In the genomic region with DNA sequence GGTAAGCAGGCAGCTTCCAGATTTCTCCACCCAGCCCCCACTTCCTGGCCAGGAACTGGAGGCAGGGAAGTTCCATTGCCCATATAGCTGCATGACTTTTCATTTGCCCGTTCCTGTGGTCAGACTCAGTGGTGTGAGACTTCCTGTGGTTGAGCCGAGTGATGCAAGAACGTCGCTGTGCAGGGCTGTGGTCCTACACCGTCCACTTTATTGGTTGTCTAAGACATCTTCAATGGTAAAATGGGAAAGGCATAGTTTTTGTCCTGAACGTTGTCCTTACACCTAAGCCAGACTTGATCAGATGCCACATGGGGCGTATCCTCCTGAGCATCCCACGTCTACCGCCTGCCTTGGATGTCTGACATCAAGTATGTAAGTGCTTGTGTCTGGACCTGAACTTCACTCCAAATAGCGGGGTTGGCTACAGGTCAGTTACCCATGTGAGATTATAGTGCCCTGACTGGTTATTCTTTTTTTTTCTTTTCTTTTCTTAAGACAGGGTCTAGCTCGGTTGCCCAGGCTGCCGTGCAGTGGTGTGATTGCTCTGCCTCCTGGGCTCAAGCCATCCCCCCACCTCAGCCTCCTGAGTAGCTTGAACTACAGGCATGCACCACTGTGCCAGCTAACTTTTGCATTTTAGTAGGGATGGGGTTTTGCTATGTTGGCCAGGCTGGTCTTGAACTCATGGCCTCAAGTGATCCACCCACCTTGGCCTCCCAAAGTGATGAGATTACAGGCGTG, we compare ENCODE assay signal across 10 cellular contexts. TPM values are rescaled to one million over a fixed set of nuclear protein-coding genes. Genes with fewer than 3 reads are reported as not detected.
A peak's percentile ranks its signal among the peaks of the same experiment; 100 is the strongest.
DNase-seq lines count a peak whose midpoint lies in the region; ATAC-seq, FAIRE-seq and TF ChIP-seq lines count a peak whose summit lies in the region.
"Had no signal": no experiment of that assay in that cellular context is flagged by ENCODE, and none has a peak within 500 bp of the region (broad histone marks: within the 10 kb centered on the region; RNA-seq: fewer than 3 reads in every experiment).

No MANE protein-coding gene starts in this region.

- H3K4me1 Mint-ChIP-seq in activated naive CD8-positive, alpha-beta T cell treated with anti-CD3 and anti-CD28 coated beads, Interleukin-2, amount 50 U/mL, for 24 hours: peaks cover 45% of the 10 kb centered on the region
- H3K4me1 Mint-ChIP-seq in endothelial cell (ENCODE audit: unreplicated experiment): peaks cover 6% of the 10 kb centered on the region

- H3K4me2 ChIP-seq in Loucy (ENCODE audit: low read depth, low read length, poor library complexity, severe bottlenecking) (peak overlapping the region; percentile 74), trophoblast cell (ENCODE audit: low read length) (no peak overlapping the region)

- peak; percentile 39 for TF ChIP-seq POLR2A in GM12892 (IDR thresholded peaks at IDR 0.05; ENCODE audit: low read depth, low read length)

- no peaks in the 10 kb centered on the region for H3K79me2 ChIP-seq in Loucy (ENCODE audit: insufficient read depth, low read length)
- no peaks in the 10 kb centered on the region for H3K79me2 ChIP-seq in trophoblast cell (ENCODE audit: control insufficient read depth, insufficient read depth, low read length, poor library complexity)

- no peaks in the 10 kb centered on the region for H3K9me2 ChIP-seq in Loucy (replicated peaks; ENCODE audit: low read depth, low read length)

- peak overlapping the region; percentile 30 for H3K4me3 Mint-ChIP-seq in activated naive CD8-positive, alpha-beta T cell treated with anti-CD3 and anti-CD28 coated beads, Interleukin-2, amount 50 U/mL, for 24 hours
- no peak overlapping the region for H3K4me3 Mint-ChIP-seq in endothelial cell (ENCODE audit: unreplicated experiment)

- no peak overlapping the region for H3K27ac ChIP-seq in trophoblast cell (ENCODE audit: low read depth, low read length)

- H2BK5ac ChIP-seq in trophoblast cell (ENCODE audit: low read depth, low read length, poor library complexity): no peak overlapping the region

- peak; percentile 44 for ATAC-seq in GM21576 (IDR thresholded peaks at IDR 0.05; ENCODE audit: unreplicated experiment)
- ATAC-seq in activated naive CD8-positive, alpha-beta T cell treated with anti-CD3 and anti-CD28 coated beads, Interleukin-2, amount 50 U/mL, for 24 hours: peak; percentile 23

- H3K36me3 Mint-ChIP-seq in activated naive CD8-positive, alpha-beta T cell treated with anti-CD3 and anti-CD28 coated beads, Interleukin-2, amount 50 U/mL, for 24 hours (ENCODE audit: low read depth): peaks cover 14% of the 10 kb centered on the region
- H3K36me3 Mint-ChIP-seq in endothelial cell (ENCODE audit: low read depth, unreplicated experiment): no peaks in the 10 kb centered on the region

- H3K9ac ChIP-seq in Loucy (ENCODE audit: low read depth, low read length, poor library complexity, severe bottlenecking): peak overlapping the region; percentile 51
- H3K9ac ChIP-seq in trophoblast cell (ENCODE audit: low read length): no peak overlapping the region

- no peaks in the 10 kb centered on the region for H4K20me1 ChIP-seq in Loucy (ENCODE audit: insufficient read depth, low read length, poor library complexity, severe bottlenecking)

- no peaks in the 10 kb centered on the region for H3K79me1 ChIP-seq in trophoblast cell (ENCODE audit: low read length)

- H3K27ac Mint-ChIP-seq in activated naive CD8-positive, alpha-beta T cell treated with anti-CD3 and anti-CD28 coated beads, Interleukin-2, amount 50 U/mL, for 24 hours: peak overlapping the region; percentile 99
- no peak overlapping the region for H3K27ac Mint-ChIP-seq in endothelial cell (ENCODE audit: unreplicated experiment)

- no peak overlapping the region for H2BK12ac ChIP-seq in trophoblast cell (ENCODE audit: low read length)

- no peak overlapping the region for H4K12ac ChIP-seq in trophoblast cell (ENCODE audit: low read depth, low read length)

- H3K9me3 ChIP-seq in Loucy (ENCODE audit: insufficient read depth, low read depth, low read length) (no peaks in the 10 kb centered on the region), trophoblast cell (ENCODE audit: insufficient read depth, low read depth, low read length) (no peaks in the 10 kb centered on the region)

- no peaks in the 10 kb centered on the region for H3F3A ChIP-seq in Loucy (ENCODE audit: low read depth)

- H3K18ac ChIP-seq in trophoblast cell (ENCODE audit: low read length): no peak overlapping the region

- H2AFZ ChIP-seq in Loucy (ENCODE audit: low read length) (no peak overlapping the region), trophoblast cell (ENCODE audit: insufficient read depth, low read length, poor library complexity) (no peak overlapping the region)

- peak; percentile 46 for DNase-seq in GM12892 (ENCODE audit: insufficient read length)
- peak; percentile 67 for DNase-seq in activated naive CD8-positive, alpha-beta T cell treated with anti-CD3 and anti-CD28 coated beads, Interleukin-2, amount 50 U/mL, for 24 hours
- peak; percentile 91 for DNase-seq in non-pigmented ciliary epithelial cell (ENCODE audit: low read depth)
- no peak for DNase-seq in NCI-H128 (lab: John Stamatoyannopoulos, UW; ENCODE audit: unreplicated experiment)
- no peak for DNase-seq in endothelial cell (ENCODE audit: low spot score)
- no peak for DNase-seq in trophoblast cell

- peak; percentile 98 for FAIRE-seq in GM12892 (lab: Jason Lieb, UNC)
- FAIRE-seq: TTC549 had no signal

- no peak overlapping the region for H3K14ac ChIP-seq in trophoblast cell (ENCODE audit: low read length)

- peaks cover 5% of the 10 kb centered on the region for H3K9me3 Mint-ChIP-seq in activated naive CD8-positive, alpha-beta T cell treated with anti-CD3 and anti-CD28 coated beads, Interleukin-2, amount 50 U/mL, for 24 hours
- no peaks in the 10 kb centered on the region for H3K9me3 Mint-ChIP-seq in endothelial cell (ENCODE audit: unreplicated experiment)

- no peak overlapping the region for H2BK120ac ChIP-seq in trophoblast cell (ENCODE audit: insufficient read depth, low read length, poor library complexity)

- TF ChIP-seq CTCF in Loucy (conservative IDR thresholded peaks at IDR 0.05; ENCODE audit: low read length) (no peak), endothelial cell (IDR thresholded peaks at IDR 0.05; ENCODE audit: unreplicated experiment) (no peak)

- no peak overlapping the region for H3K23ac ChIP-seq in trophoblast cell (ENCODE audit: low read length)

- WGBS in trophoblast cell (ENCODE audit: extremely low coverage, insufficient coverage, insufficient read length): no CpG with 5 or more reads among the region's 13 CpGs

- H2AK5ac ChIP-seq in trophoblast cell (ENCODE audit: low read length): no peak overlapping the region

- H3K4me3 ChIP-seq in Loucy (ENCODE audit: low read length, poor library complexity, severe bottlenecking) (peak overlapping the region; percentile 44), trophoblast cell (ENCODE audit: low read depth, low read length) (no peak overlapping the region)

- no peak overlapping the region for H4K91ac ChIP-seq in trophoblast cell (ENCODE audit: low read depth, low read length)

- peaks cover 38% of the 10 kb centered on the region for H3K4me1 ChIP-seq in Loucy (ENCODE audit: insufficient read depth, low read length, poor library complexity, severe bottlenecking)
- H3K4me1 ChIP-seq in trophoblast cell (ENCODE audit: control insufficient read depth in 1 of 2, insufficient read depth in 2 of 2, low read length in 2 of 2): no peaks in the 10 kb centered on the region

- no peak overlapping the region for H4K8ac ChIP-seq in trophoblast cell (ENCODE audit: low read depth, low read length)

- peaks cover 1% of the 10 kb centered on the region for H3K27me3 Mint-ChIP-seq in activated naive CD8-positive, alpha-beta T cell treated with anti-CD3 and anti-CD28 coated beads, Interleukin-2, amount 50 U/mL, for 24 hours
- H3K27me3 Mint-ChIP-seq in endothelial cell (ENCODE audit: unreplicated experiment): peaks cover 5% of the 10 kb centered on the region

- H3K27me3 ChIP-seq in Loucy (ENCODE audit: insufficient read depth, low read length, poor library complexity, severe bottlenecking) (no peaks in the 10 kb centered on the region), trophoblast cell (ENCODE audit: insufficient read depth, low read length) (no peaks in the 10 kb centered on the region)

- H3K4ac ChIP-seq in trophoblast cell (ENCODE audit: low read depth, low read length): no peak overlapping the region

- no peaks in the 10 kb centered on the region for H3K36me3 ChIP-seq in Loucy (ENCODE audit: insufficient read depth, low read length)
- no peaks in the 10 kb centered on the region for H3K36me3 ChIP-seq in trophoblast cell (ENCODE audit: control insufficient read depth in 1 of 2, insufficient read depth in 2 of 2, low read length in 2 of 2)

RNA-seq across cellular contexts. Expression of a gene that starts 25.9 kb away (rescaled TPM):
- not detected for polyA plus RNA-seq in GM12892 (2012; ENCODE audit: missing spikeins)
- total RNA-seq in endothelial cell (ENCODE audit: unreplicated experiment): not detected
- polyA plus RNA-seq in trophoblast cell (2013): not detected in 2 replicates
- total RNA-seq: lung microvascular endothelial cell had no signal

Comparison
In these comparisons a context has a peak if more than half of its experiments do, and no peak if none do; other contexts are left out.
1. DNase-seq: peak in GM12892 (single experiment), activated naive CD8-positive, alpha-beta T cell treated with anti-CD3 and anti-CD28 coated beads, Interleukin-2, amount 50 U/mL, for 24 hours (single experiment) and non-pigmented ciliary epithelial cell (single experiment); none in NCI-H128 (single experiment), endothelial cell (single experiment) and trophoblast cell (0 of 2).